ENCODE assay signal across 25 cellular contexts in the genomic region with DNA sequence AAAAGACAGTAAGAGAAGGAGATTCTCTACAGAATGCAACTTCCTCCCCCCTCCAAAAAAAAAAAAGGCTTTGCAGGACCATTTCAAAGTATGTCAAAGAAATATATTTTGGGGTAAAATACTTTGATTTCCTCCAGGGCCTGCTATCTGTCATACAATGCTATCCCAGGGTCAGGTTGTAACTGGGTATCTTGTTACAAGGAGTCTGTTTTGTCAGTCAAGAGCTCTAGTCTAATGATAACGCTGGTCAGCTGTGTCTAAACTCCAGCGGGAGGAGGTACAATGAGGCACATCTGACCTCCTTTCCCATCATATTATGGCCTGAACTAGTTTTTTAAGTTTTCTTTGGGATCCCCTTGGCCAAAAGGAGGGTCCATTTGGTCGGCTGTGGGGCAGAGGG.
A peak's percentile ranks its signal among the peaks of the same experiment; 100 is the strongest.
DNase-seq lines count a peak whose midpoint lies in the region; ATAC-seq, FAIRE-seq and TF ChIP-seq lines count a peak whose summit lies in the region.
"Had no signal": no experiment of that assay in that cellular context is flagged by ENCODE, and none has a peak within 500 bp of the region (broad histone marks: within the 10 kb centered on the region; RNA-seq: fewer than 3 reads in every experiment).

No MANE protein-coding gene starts in this region.

- H3K27me3 ChIP-seq in GM23338 (ENCODE audit: insufficient read depth) (no peaks in the 10 kb centered on the region), endodermal cell (ENCODE audit: control insufficient read depth, insufficient read depth, low read length, poor library complexity, severe bottlenecking) (no peaks in the 10 kb centered on the region), mesendoderm (ENCODE audit: insufficient read depth, low read length, poor library complexity) (no peaks in the 10 kb centered on the region)
- H3K27me3 ChIP-seq: BE2C; BLaER1 treated with 17β-estradiol and CSF1 and Interleukin-3, amounts not matched to agents 10 nM and 100 nM had no signal

- H3K9me3 ChIP-seq in endodermal cell (ENCODE audit: control insufficient read depth, low read length): no peaks in the 10 kb centered on the region
- H3K9me3 ChIP-seq: A549; BE2C; BLaER1 treated with 17β-estradiol and CSF1 and Interleukin-3, amounts not matched to agents 10 nM and 100 nM; HAP-1 had no signal

- H3K4me3 Mint-ChIP-seq in GM23338: no peak overlapping the region
- no peak overlapping the region for H3K4me3 Mint-ChIP-seq in endodermal cell
- H3K4me3 Mint-ChIP-seq in nephron progenitor cell: no peak overlapping the region
- H3K4me3 Mint-ChIP-seq: CD4-positive, alpha-beta memory T cell; HFFc6 had no signal

- FAIRE-seq in D721Med (lab: Jason Lieb, UNC): no peak
- FAIRE-seq: A549, G401.6, GM12892, H54 had no signal

- H4K5ac ChIP-seq in mesendoderm (ENCODE audit: low read length): no peak overlapping the region

- peak; percentile 36; the same call in 2 of the 3 replicates for ATAC-seq in GM23338
- no peak for ATAC-seq in GM21360 (IDR thresholded peaks at IDR 0.05; ENCODE audit: unreplicated experiment)
- ATAC-seq: A549 had no signal

- H3K36me3 Mint-ChIP-seq in GM23338 (ENCODE audit: low read depth) (no peaks in the 10 kb centered on the region), endodermal cell (ENCODE audit: low read depth) (no peaks in the 10 kb centered on the region), nephron progenitor cell (ENCODE audit: low read depth) (no peaks in the 10 kb centered on the region)
- H3K36me3 Mint-ChIP-seq: CD4-positive, alpha-beta memory T cell had no signal

- H3K4me3 ChIP-seq in GM23338 (no peak overlapping the region), endodermal cell (ENCODE audit: low read length) (no peak overlapping the region), mesendoderm (ENCODE audit: low read length) (no peak overlapping the region)
- H3K4me3 ChIP-seq: A549; BLaER1 treated with 17β-estradiol and CSF1 and Interleukin-3, amounts not matched to agents 10 nM and 100 nM; HAP-1 had no signal

- H3K4me1 ChIP-seq in GM23338 (ENCODE audit: insufficient read depth) (no peaks in the 10 kb centered on the region), endodermal cell (ENCODE audit: control insufficient read depth, insufficient read depth, low read length) (peaks cover 16% of the 10 kb centered on the region), mesendoderm (ENCODE audit: control insufficient read depth, low read depth, low read length) (peaks cover 8% of the 10 kb centered on the region)
- H3K4me1 ChIP-seq: A549, BE2C, HAP-1 had no signal

- no peak overlapping the region for H2BK120ac ChIP-seq in mesendoderm (ENCODE audit: low read depth, low read length)

- H3F3A ChIP-seq in GM23338 (replicated peaks; ENCODE audit: low read depth): no peaks in the 10 kb centered on the region

- H2AK5ac ChIP-seq in mesendoderm (ENCODE audit: low read length): no peak overlapping the region

- H3K27me3 Mint-ChIP-seq in GM23338 (ENCODE audit: insufficient read depth, low read depth, poor library complexity) (peaks cover 9% of the 10 kb centered on the region), endodermal cell (ENCODE audit: insufficient read depth) (no peaks in the 10 kb centered on the region), nephron progenitor cell (ENCODE audit: low read depth, poor library complexity) (peaks cover 3% of the 10 kb centered on the region)
- H3K27me3 Mint-ChIP-seq: CD4-positive, alpha-beta memory T cell had no signal

- TF ChIP-seq CTCF in GM23338 (conservative IDR thresholded peaks at IDR 0.05; ENCODE audit: low read depth in 2 of 2) (no peak), endodermal cell (conservative IDR thresholded peaks at IDR 0.05) (no peak), nephron progenitor cell (IDR thresholded peaks at IDR 0.05) (no peak), GM20000 (IDR thresholded peaks at IDR 0.05; ENCODE audit: extremely low read depth, missing control alignments) (no peak), D721Med (IDR thresholded peaks at IDR 0.05; ENCODE audit: insufficient read depth, missing control alignments) (no peak)

- DNase-seq in GM23338 (ENCODE audit: low spot score) (no peak), endodermal cell (no peak), mesendoderm (peak; percentile 18), nephron progenitor cell (no peak), NCI-H1930 (lab: John Stamatoyannopoulos, UW) (no peak), GM20000 (ENCODE audit: low spot score) (no peak), D721Med (ENCODE audit: insufficient read length, low spot score) (no peak)
- DNase-seq: 8988T; ACHN; AML-193; BE2C; Calu3; CD4-positive, alpha-beta memory T cell; COR-L47; DMS153; DND-41; GOT3; HFFc6 had no signal

- H3K36me3 ChIP-seq in GM23338 (ENCODE audit: insufficient read depth): no peaks in the 10 kb centered on the region
- no peaks in the 10 kb centered on the region for H3K36me3 ChIP-seq in endodermal cell (ENCODE audit: control insufficient read depth, insufficient read depth, low read length)
- H3K36me3 ChIP-seq in mesendoderm (ENCODE audit: control insufficient read depth, insufficient read depth, low read length): no peaks in the 10 kb centered on the region
- H3K36me3 ChIP-seq: BE2C; BLaER1 treated with 17β-estradiol and CSF1 and Interleukin-3, amounts not matched to agents 10 nM and 100 nM; HAP-1 had no signal

- H3K4me1 Mint-ChIP-seq in GM23338 (peaks cover 5% of the 10 kb centered on the region), endodermal cell (peaks cover 35% of the 10 kb centered on the region), nephron progenitor cell (peaks cover 69% of the 10 kb centered on the region)

- H3K27ac ChIP-seq in GM23338 (ENCODE audit: low read depth) (no peak overlapping the region), endodermal cell (ENCODE audit: low read depth, low read length) (no peak overlapping the region), mesendoderm (ENCODE audit: low read depth, low read length) (no peak overlapping the region)
- H3K27ac ChIP-seq: A549; BLaER1 treated with 17β-estradiol and CSF1 and Interleukin-3, amounts not matched to agents 10 nM and 100 nM had no signal

- no peak overlapping the region for H4K8ac ChIP-seq in mesendoderm (ENCODE audit: low read depth, low read length)

- no peak overlapping the region for H3K18ac ChIP-seq in mesendoderm (ENCODE audit: low read length)

- no peak overlapping the region for H3K56ac ChIP-seq in mesendoderm (ENCODE audit: low read length)

- H3K27ac Mint-ChIP-seq in GM23338 (no peak overlapping the region), endodermal cell (peak overlapping the region; percentile 26), nephron progenitor cell (peak overlapping the region; percentile 89)
- H3K27ac Mint-ChIP-seq: CD4-positive, alpha-beta memory T cell; HFFc6 had no signal

- no peak overlapping the region for H2BK5ac ChIP-seq in mesendoderm (ENCODE audit: low read length)

- no peak overlapping the region for H3K23ac ChIP-seq in mesendoderm (ENCODE audit: low read length)

- WGBS in endodermal cell (ENCODE audit: insufficient coverage in 1 of 2, insufficient read length in 1 of 2), 2 experiments: 66 to 82% methylated on average over 2 to 3 of the region's 3 CpGs
- no CpG with 5 or more reads among the region's 3 CpGs for WGBS in mesendoderm (ENCODE audit: extremely low coverage, insufficient coverage, low lambda C conversion rate)

- no peak overlapping the region for H3K4ac ChIP-seq in mesendoderm (ENCODE audit: low read depth, low read length)

- no peaks in the 10 kb centered on the region for H3K79me1 ChIP-seq in mesendoderm (ENCODE audit: low read length)

- H3K4me2 ChIP-seq in GM23338 (no peak overlapping the region), mesendoderm (ENCODE audit: low read length) (no peak overlapping the region)
- H3K4me2 ChIP-seq: A549 had no signal

- H3K79me2 ChIP-seq in GM23338 (replicated peaks; ENCODE audit: insufficient read depth) (no peaks in the 10 kb centered on the region), mesendoderm (ENCODE audit: control insufficient read depth, insufficient read depth, low read length) (no peaks in the 10 kb centered on the region)

- no peak overlapping the region for H2BK15ac ChIP-seq in mesendoderm (replicated peaks; ENCODE audit: low read depth)

- H4K20me1 ChIP-seq in GM23338 (replicated peaks; ENCODE audit: insufficient read depth): no peaks in the 10 kb centered on the region
- H4K20me1 ChIP-seq: BLaER1 treated with 17β-estradiol and CSF1 and Interleukin-3, amounts not matched to agents 10 nM and 100 nM had no signal

- no peak overlapping the region for H2AFZ ChIP-seq in GM23338

- H3K9ac ChIP-seq in endodermal cell (ENCODE audit: extremely low read depth, low read length, poor library complexity, severe bottlenecking) (no peak overlapping the region), mesendoderm (ENCODE audit: low read length) (no peak overlapping the region)
- H3K9ac ChIP-seq: BLaER1 treated with 17β-estradiol and CSF1 and Interleukin-3, amounts not matched to agents 10 nM and 100 nM had no signal

- H3K9me3 Mint-ChIP-seq in GM23338 (no peaks in the 10 kb centered on the region), endodermal cell (no peaks in the 10 kb centered on the region), nephron progenitor cell (no peaks in the 10 kb centered on the region)
- H3K9me3 Mint-ChIP-seq: CD4-positive, alpha-beta memory T cell; HFFc6 had no signal

- H3K9me2 ChIP-seq in GM23338 (ENCODE audit: insufficient read depth): 0 out of 2 replicates have a peak, but pooled peaks cover 7% of the 10 kb centered on the region

TF ChIP-seq in GM23338, 12 proteins besides CTCF, POLR2A, EP300 and RAD21 (continues in another document):
- TF ChIP-seq CREB1 (CRISPR knock-in tag; IDR thresholded peaks at IDR 0.05; ENCODE audit: low read depth): no peak
- no peak for TF ChIP-seq ZNF331 (CRISPR knock-in tag; IDR thresholded peaks at IDR 0.05; ENCODE audit: low read depth)
- no peak for TF ChIP-seq EZH2 (IDR thresholded peaks at IDR 0.05; ENCODE audit: low read depth, unreplicated experiment)
